Comparison of ENCODE assay signal across 8 cellular contexts in the genomic region with DNA sequence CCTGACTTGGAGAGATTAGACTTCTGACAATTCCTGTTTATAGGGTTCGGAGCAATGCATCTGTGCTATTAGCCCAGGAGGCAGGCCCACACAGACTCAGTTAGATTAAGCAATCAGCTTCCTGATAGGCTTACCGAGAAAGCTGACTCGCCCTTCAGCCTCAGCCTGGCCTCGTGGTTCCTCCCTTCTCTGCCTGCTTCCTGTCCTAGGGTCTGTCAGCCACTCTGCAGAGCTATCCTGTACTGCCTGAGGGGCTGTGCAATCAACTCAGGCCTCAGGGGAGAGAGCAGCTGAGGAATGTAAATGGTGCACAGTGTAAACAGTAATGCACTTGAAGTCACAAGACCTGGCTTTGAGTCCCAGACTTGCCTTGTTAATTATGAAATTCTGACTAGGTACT. TPM values are rescaled to one million over a fixed set of nuclear protein-coding genes. Genes with fewer than 3 reads are reported as not detected.
DNase-seq lines count a peak whose midpoint lies in the region; ATAC-seq and TF ChIP-seq lines count a peak whose summit lies in the region.

No MANE protein-coding gene starts in this region.

- no peaks in the 10 kb centered on the region for H3K9me3 ChIP-seq in mesodermal cell (ENCODE audit: control insufficient read depth, low read length)

- H3K36me3 ChIP-seq in mesodermal cell (ENCODE audit: control insufficient read depth, insufficient read depth, low read length) = no peaks in the 10 kb centered on the region

- ATAC-seq in GM18498 (IDR thresholded peaks at IDR 0.05; ENCODE audit: unreplicated experiment) (peak; percentile 67), HG03571 (IDR thresholded peaks at IDR 0.05; ENCODE audit: unreplicated experiment) (no peak)

- no peak for TF ChIP-seq CTCF in cardiac fibroblast (IDR thresholded peaks at IDR 0.05; ENCODE audit: low read depth, low read length)

- 61 to 62% methylated on average over 4 of the region's 4 CpGs for WGBS in mesodermal cell (ENCODE audit: insufficient coverage in 2 of 2), 2 experiments

- H3K27ac ChIP-seq in mesodermal cell (ENCODE audit: low read depth, low read length, severe bottlenecking) = peak overlapping the region; percentile 57

- H3K4me3 ChIP-seq in cardiac fibroblast (replicated peaks in 1 of 2; ENCODE audit: low read depth in 2 of 2, low read length in 2 of 2) = no peak overlapping the region
- H3K4me3 ChIP-seq in mesodermal cell (ENCODE audit: extremely low read depth, insufficient read depth, low read length, poor library complexity, severe bottlenecking) = no peak overlapping the region

- peak; percentile 52 for DNase-seq in LHCN-M2 (ENCODE audit: low read depth)
- peak; percentile 43 to 80 for DNase-seq in cardiac fibroblast (ENCODE audit: low read depth in 2 of 2)
- DNase-seq in NCI-H2196 (lab: John Stamatoyannopoulos, UW; ENCODE audit: unreplicated experiment) = no peak
- DNase-seq in NCI-H748 treated with DMSO at 0.1 percent for 48 hours (lab: John Stamatoyannopoulos, UW) = no peak
- no peak for DNase-seq in activated effector memory CD4-positive, alpha-beta T cell treated with anti-CD3 and anti-CD28 coated beads, Interleukin-2, amount 50 U/mL, for 16 hours

- H3K4me1 ChIP-seq in mesodermal cell (ENCODE audit: control insufficient read depth, insufficient read depth, low read length, poor library complexity, severe bottlenecking) = peaks cover 5% of the 10 kb centered on the region

RNA-seq across cellular contexts. Expression of gene HTR2A, which starts 30.7 kb away (rescaled TPM):
- total RNA-seq in LHCN-M2 (2014; rRNA removed) = 0.34 and 2.2 TPM in 2 replicates
- polyA plus RNA-seq in LHCN-M2 (2012) = 0.07 TPM
- polyA plus RNA-seq in mesodermal cell (2013, experiment 1 of 2) = not detected
- 0.51 TPM for polyA plus RNA-seq in mesodermal cell (2013, experiment 2 of 2)

Comparison
In these comparisons a context has a peak if more than half of its experiments do, and no peak if none do; other contexts are left out.
1. DNase-seq: peak in LHCN-M2 (single experiment) and cardiac fibroblast (2 of 2); none in NCI-H2196 (single experiment), NCI-H748 treated with DMSO at 0.1 percent for 48 hours (single experiment) and activated effector memory CD4-positive, alpha-beta T cell treated with anti-CD3 and anti-CD28 coated beads, Interleukin-2, amount 50 U/mL, for 16 hours (single experiment).